8 cellular contexts compared by ENCODE assay signal in the genomic region with DNA sequence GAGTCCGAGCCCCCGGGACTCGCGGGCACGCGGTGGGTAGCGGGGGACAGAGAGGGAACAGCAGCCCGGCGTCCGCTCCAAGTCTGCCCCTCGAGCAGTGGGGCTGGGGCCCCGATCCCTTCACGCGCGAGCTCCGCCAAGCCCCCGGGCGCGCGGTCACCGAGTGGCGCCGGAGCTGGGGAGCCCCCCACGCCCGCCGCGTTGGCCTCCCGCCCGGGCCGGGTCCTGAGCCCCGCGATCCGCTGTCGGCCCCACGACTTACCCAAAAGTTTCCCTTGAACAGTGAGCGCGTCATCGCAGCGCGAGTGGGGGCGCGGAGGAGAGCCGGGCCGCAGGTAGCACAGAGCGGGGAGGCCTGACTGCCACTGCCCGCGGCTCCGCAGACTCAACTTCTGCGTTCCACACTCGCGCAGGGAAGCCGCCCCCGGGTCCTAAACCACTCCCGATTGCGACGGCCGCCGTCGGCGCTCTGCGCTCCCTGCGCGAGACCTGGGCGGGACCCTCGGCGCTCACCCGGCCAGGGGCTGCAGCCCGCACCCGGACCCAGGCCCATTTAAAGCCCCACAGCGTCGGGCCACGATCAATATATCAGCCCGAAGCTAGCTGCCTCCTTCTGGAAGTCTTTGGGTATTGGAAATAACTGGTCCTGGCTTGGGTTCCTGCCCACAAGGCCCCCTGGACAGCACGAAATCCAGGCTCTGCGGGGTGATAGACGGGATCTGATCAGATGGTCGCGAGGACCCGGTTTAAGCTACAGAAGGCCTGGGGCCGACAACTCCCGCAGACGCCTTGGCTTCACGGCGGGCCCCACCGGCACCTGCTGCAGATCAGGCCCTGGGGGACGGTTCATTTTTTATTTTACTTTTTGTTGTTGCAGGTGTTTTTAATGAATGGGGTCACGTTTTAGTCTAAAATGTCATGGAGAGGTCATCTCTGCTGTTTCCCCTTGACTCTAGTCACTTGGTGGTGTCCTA. TPM values are rescaled to one million over a fixed set of nuclear protein-coding genes. Genes with fewer than 3 reads are reported as not detected.
DNase-seq lines count a peak whose midpoint lies in the region; ATAC-seq and TF ChIP-seq lines count a peak whose summit lies in the region.

A gene with protein sequence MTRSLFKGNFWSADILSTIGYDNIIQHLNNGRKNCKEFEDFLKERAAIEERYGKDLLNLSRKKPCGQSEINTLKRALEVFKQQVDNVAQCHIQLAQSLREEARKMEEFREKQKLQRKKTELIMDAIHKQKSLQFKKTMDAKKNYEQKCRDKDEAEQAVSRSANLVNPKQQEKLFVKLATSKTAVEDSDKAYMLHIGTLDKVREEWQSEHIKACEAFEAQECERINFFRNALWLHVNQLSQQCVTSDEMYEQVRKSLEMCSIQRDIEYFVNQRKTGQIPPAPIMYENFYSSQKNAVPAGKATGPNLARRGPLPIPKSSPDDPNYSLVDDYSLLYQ (minus strand): TSS at position 367 of the 974 bp plus-strand sequence. CDS start 72 bp downstream, at position 295.

- H3K4me1 ChIP-seq in MM.1S (ENCODE audit: low read length) (peaks cover 3% of the 10 kb centered on the region; the same call in 1 of the 2 replicates), right lobe of liver (peaks cover 0 to 28% (median 6%) of the 10 kb centered on the region in 4 donors)

- intact Hi-C loops in right lobe of liver (cut with DNase I): no loop called here

- H3F3A ChIP-seq in MM.1S (ENCODE audit: insufficient read depth, low read length): peaks cover 7% of the 10 kb centered on the region

- H3K4me3 ChIP-seq in MM.1S (ENCODE audit: low read length) (peak within 1 kb of the TSS; percentile 65), coronary artery (peak within 1 kb of the TSS; percentile 99), right lobe of liver (peak within 1 kb of the TSS; percentile 74 to 91 (median 83))

- H3K9me3 ChIP-seq in MM.1S (replicated peaks; ENCODE audit: insufficient read depth, low read length) (no peaks in the 10 kb centered on the region), right lobe of liver (no peaks in the 10 kb centered on the region)

- H3K9ac ChIP-seq in MM.1S (ENCODE audit: low read length): peak within 1 kb of the TSS; percentile 55; the same call in 1 of the 2 replicates

- peak within 1 kb of the TSS; percentile 68 for H3K4me2 ChIP-seq in MM.1S (ENCODE audit: low read depth, low read length)

- TF ChIP-seq CTCF in MM.1S (IDR thresholded peaks at IDR 0.05; ENCODE audit: low read length) (no peak), coronary artery (IDR thresholded peaks at IDR 0.05) (no peak), right lobe of liver (IDR thresholded peaks at IDR 0.05) (no peak)

- H3K9me2 ChIP-seq in MM.1S (replicated peaks; ENCODE audit: insufficient read depth, low read length): no peaks in the 10 kb centered on the region

- H3K79me2 ChIP-seq in MM.1S (ENCODE audit: low read length): 0 out of 2 replicates have a peak, but pooled peaks cover 3% of the 10 kb centered on the region

- 40% methylated on average over 16 of the region's 87 CpGs for WGBS in right lobe of liver (ENCODE audit: insufficient coverage, low coverage, low lambda C conversion rate, missing lambda C conversion rate)

- H3K27ac ChIP-seq in MM.1S (ENCODE audit: low read length) (no peak within 1 kb of the TSS), coronary artery (peak within 1 kb of the TSS; percentile 34 to 60), right lobe of liver (peak within 1 kb of the TSS; percentile 51 to 82 (median 59))

- H4K20me1 ChIP-seq in MM.1S (ENCODE audit: insufficient read depth, low read length): no peaks in the 10 kb centered on the region

- H3K36me3 ChIP-seq in MM.1S (replicated peaks; ENCODE audit: insufficient read depth, low read length) (no peaks in the 10 kb centered on the region), right lobe of liver (no peaks in the 10 kb centered on the region)

- peak within 1 kb of the TSS; percentile 30 for H2AFZ ChIP-seq in MM.1S (ENCODE audit: low read length)

- ATAC-seq in GM21737 (IDR thresholded peaks at IDR 0.05; ENCODE audit: unreplicated experiment): peak; percentile 61
- ATAC-seq in right lobe of liver: peak; percentile 59 to 73 (median 70)
- ATAC-seq in GM18870 (IDR thresholded peaks at IDR 0.05; ENCODE audit: unreplicated experiment): no peak

- DNase-seq in DMS53 (lab: John Stamatoyannopoulos, UW) (peak; percentile 79), MM.1S (no peak), coronary artery (ENCODE audit: low spot score) (peak; percentile 78), right lobe of liver (peak; percentile 79 to 87 (median 81))
- DNase-seq in activated CD4-positive, alpha-beta T cell treated with anti-CD3 and anti-CD28 coated beads for 4 hours: peak; percentile 67 to 72
- peak; percentile 54 to 58 for DNase-seq in stimulated activated CD4-positive, alpha-beta T cell treated with anti-CD3 and anti-CD28 coated beads, Interleukin-4, amount 100 ng/mL, for 48 hours (ENCODE audit: low read depth in 2 of 2)

- no peaks in the 10 kb centered on the region for H3K27me3 ChIP-seq in MM.1S (replicated peaks; ENCODE audit: insufficient read depth, low read length)
- H3K27me3 ChIP-seq in right lobe of liver: no peaks in the 10 kb centered on the region

- peak; percentile 73 for TF ChIP-seq POLR2A in right lobe of liver (IDR thresholded peaks at IDR 0.05)

RNA-seq across cellular contexts. Expression of the gene that starts here (rescaled TPM):
- 10 to 100 TPM in 2 of 6 experiments, 1 to 10 TPM in 4; 4.0 to 15.2 (median 8.6) TPM for total RNA-seq in right lobe of liver
